In the genomic region with DNA sequence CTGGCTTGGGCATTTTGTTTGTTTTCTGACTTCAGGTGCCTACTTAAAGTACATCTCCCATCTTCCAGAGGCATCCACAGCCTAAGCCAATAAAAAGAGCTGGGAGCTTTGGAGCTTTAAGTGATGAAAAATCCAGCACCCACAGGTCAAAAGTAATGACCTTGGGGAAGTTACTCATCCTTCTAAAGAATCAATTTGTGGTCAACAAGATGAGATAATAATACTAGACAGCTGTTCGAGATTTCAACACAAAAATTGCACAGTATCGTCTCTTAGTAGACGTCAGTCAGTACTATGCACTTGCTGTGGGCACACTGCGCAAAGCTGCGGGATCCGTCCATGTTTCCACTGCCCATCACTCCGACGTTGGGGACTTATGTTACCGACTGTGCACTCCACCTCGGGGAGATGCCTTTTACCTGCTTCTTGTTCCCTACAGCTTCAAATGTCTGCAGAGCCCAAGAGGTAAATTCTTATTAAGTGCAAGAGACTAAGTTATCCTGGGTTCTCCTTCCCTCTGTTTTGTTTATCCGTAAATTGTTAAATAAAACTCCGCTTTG, we compare ENCODE assay signal across 9 cellular contexts. TPM values are rescaled to one million over a fixed set of nuclear protein-coding genes. Genes with fewer than 3 reads are reported as not detected.
DNase-seq lines count a peak whose midpoint lies in the region; ATAC-seq and TF ChIP-seq lines count a peak whose summit lies in the region.
"Had no signal": no experiment of that assay in that cellular context is flagged by ENCODE, and none has a peak within 500 bp of the region (broad histone marks: within the 10 kb centered on the region; RNA-seq: fewer than 3 reads in every experiment).

No MANE protein-coding gene starts in this region.

- TF ChIP-seq EP300 in sigmoid colon (IDR thresholded peaks at IDR 0.05), result no peak

- H3K9ac ChIP-seq in ES-I3 (ENCODE audit: low read depth, low read length), result peak overlapping the region; percentile 64

- H3K36me3 ChIP-seq in ES-I3 (ENCODE audit: insufficient read depth, low read length) (no peaks in the 10 kb centered on the region), sigmoid colon (no peaks in the 10 kb centered on the region), A673 (ENCODE audit: insufficient read depth, low read length, poor library complexity, severe bottlenecking) (no peaks in the 10 kb centered on the region)

- H3K4me3 Mint-ChIP-seq in activated CD4-positive, alpha-beta memory T cell treated with anti-CD3 and anti-CD28 coated beads for 36 hours, result peak overlapping the region; percentile 90

- H3K4me3 ChIP-seq in foreskin fibroblast (ENCODE audit: low read depth in 1 of 2, low read length in 2 of 2), result peak overlapping the region in 1 of 2 donors; percentile 67
- peak overlapping the region; percentile 68 to 86 (median 78) for H3K4me3 ChIP-seq in sigmoid colon
- no peak overlapping the region for H3K4me3 ChIP-seq in A673 (ENCODE audit: low read depth, low read length, poor library complexity, severe bottlenecking)
- H3K4me3 ChIP-seq: K562 had no signal

- H3K36me3 Mint-ChIP-seq in activated CD4-positive, alpha-beta memory T cell treated with anti-CD3 and anti-CD28 coated beads for 36 hours, result peaks cover 6% of the 10 kb centered on the region

- H3K27me3 ChIP-seq in sigmoid colon (no peaks in the 10 kb centered on the region), A673 (replicated peaks; ENCODE audit: insufficient read depth, low read depth, low read length, poor library complexity) (peaks cover 52% of the 10 kb centered on the region)

- intact Hi-C loops in activated CD4-positive, alpha-beta memory T cell treated with anti-CD3 and anti-CD28 coated beads for 36 hours (cut with micrococcal nuclease), result loop anchor here (5.0 kb wide), 2 partner anchors 209 to 636 kb away; a partner anchor contains a TSS
- intact Hi-C loops in sigmoid colon (cut with DNase I) (loop anchor here (5.0 kb wide), 3 partner anchors 56 to 101 kb away; no protein-coding TSS in a partner anchor), A673 (cut with micrococcal nuclease; ENCODE audit: unreplicated experiment) (loop anchor here (10.0 kb wide), 1 partner anchor 638 kb away; no protein-coding TSS in a partner anchor)

- TF ChIP-seq CTCF in foreskin fibroblast (IDR thresholded peaks at IDR 0.05; ENCODE audit: low read depth, low read length), result no peak
- no peak for TF ChIP-seq CTCF in sigmoid colon (IDR thresholded peaks at IDR 0.05)
- no peak for TF ChIP-seq CTCF in A673 (conservative IDR thresholded peaks at IDR 0.05; ENCODE audit: low read depth, low read length)
- no peak for TF ChIP-seq CTCF in GM10266 (IDR thresholded peaks at IDR 0.05; ENCODE audit: control insufficient read depth, insufficient read depth, low read depth, missing control alignments)

- CTCF ChIA-PET in activated CD4-positive, alpha-beta memory T cell treated with anti-CD3 and anti-CD28 coated beads for 36 hours (lab: Charles Lee), result interaction anchor here (0.8 to 1.2 kb wide), 4 partner anchors 14 to 635 kb away, joined by 3 to 5 read pairs (median 4); no protein-coding TSS in a partner anchor
- CTCF ChIA-PET in A673 (lab: Charles Lee), result no interaction called here

- ATAC-seq in HG03457 (IDR thresholded peaks at IDR 0.05; ENCODE audit: unreplicated experiment), result no peak
- ATAC-seq: K562 had no signal

- H3K4me1 ChIP-seq in ES-I3 (ENCODE audit: insufficient read depth, low read length) (no peaks in the 10 kb centered on the region), sigmoid colon (peaks cover 0 to 46% (median 16%) of the 10 kb centered on the region in 4 donors), A673 (ENCODE audit: insufficient read depth, low read length, poor library complexity, severe bottlenecking) (peaks cover 4% of the 10 kb centered on the region)

- TF ChIP-seq POLR2A in sigmoid colon (IDR thresholded peaks at IDR 0.05), result no peak

- H3K27ac Mint-ChIP-seq in activated CD4-positive, alpha-beta memory T cell treated with anti-CD3 and anti-CD28 coated beads for 36 hours, result peak overlapping the region; percentile 83

- H3K27ac ChIP-seq in sigmoid colon (peak overlapping the region; percentile 64 to 89 (median 83)), A673 (ENCODE audit: low read depth, low read length, poor library complexity, severe bottlenecking) (no peak overlapping the region)

- H3K9me3 ChIP-seq in ES-I3 (ENCODE audit: control insufficient read depth, insufficient read depth, low read length) (no peaks in the 10 kb centered on the region), sigmoid colon (no peaks in the 10 kb centered on the region), A673 (ENCODE audit: low read depth, low read length, poor library complexity, severe bottlenecking) (no peaks in the 10 kb centered on the region)

- WGBS in sigmoid colon, 2 donors, result 50 to 55% methylated on average over 12 of the region's 12 CpGs

- peaks cover 62% of the 10 kb centered on the region for H3K4me1 Mint-ChIP-seq in activated CD4-positive, alpha-beta memory T cell treated with anti-CD3 and anti-CD28 coated beads for 36 hours (ENCODE audit: low read depth)

- no peaks in the 10 kb centered on the region for H3K9me3 Mint-ChIP-seq in activated CD4-positive, alpha-beta memory T cell treated with anti-CD3 and anti-CD28 coated beads for 36 hours

- no peaks in the 10 kb centered on the region for H3K27me3 Mint-ChIP-seq in activated CD4-positive, alpha-beta memory T cell treated with anti-CD3 and anti-CD28 coated beads for 36 hours

- BruUV-seq in A673 (replicated peaks; lab: Mats Ljungman, UMichigan), result no TSS peak

- POLR2A ChIA-PET in activated CD4-positive, alpha-beta memory T cell treated with anti-CD3 and anti-CD28 coated beads for 36 hours (lab: Charles Lee), result interaction anchor here (0.6 to 1.3 kb wide), 5 partner anchors 12 to 292 kb away, joined by 3 to 5 read pairs (median 5); a partner anchor contains a TSS
- POLR2A ChIA-PET in A673 (lab: Charles Lee; ENCODE audit: low non-redundant PET), result no interaction called here

- DNase-seq in activated CD4-positive, alpha-beta memory T cell treated with anti-CD3 and anti-CD28 coated beads for 36 hours, result peak; percentile 39
- DNase-seq in foreskin fibroblast, result peak; percentile 66 to 80
- DNase-seq in sigmoid colon, result no peak
- DNase-seq in A673 (ENCODE audit: low spot score), result no peak
- DNase-seq in HUDEP-2 (lab: John Stamatoyannopoulos, UW; ENCODE audit: unreplicated experiment in 76 of 76), result no peak
- no peak for DNase-seq in GM10266 (ENCODE audit: extremely low spot score)

RNA-seq across cellular contexts. Expression of a gene that starts 1.2 kb away (rescaled TPM):
- total RNA-seq in activated CD4-positive, alpha-beta memory T cell treated with anti-CD3 and anti-CD28 coated beads for 36 hours, result 1 to 10 TPM; 9.5 to 9.6 TPM
- total RNA-seq in sigmoid colon, result 10 to 100 TPM; 17.4 to 57.3 (median 22.5) TPM
- polyA plus RNA-seq in sigmoid colon, result 1 to 10 TPM; 1.2 to 3.1 (median 1.4) TPM
- 0.17 and 0.28 TPM in 2 replicates for total RNA-seq in A673 (2021)

Comparison
In these comparisons a context has a peak if more than half of its experiments do, and no peak if none do; other contexts are left out.
1. DNase-seq: peak in activated CD4-positive, alpha-beta memory T cell treated with anti-CD3 and anti-CD28 coated beads for 36 hours (single experiment) and foreskin fibroblast (2 of 2); none in sigmoid colon (single experiment), A673 (single experiment), HUDEP-2 (0 of 76) and GM10266 (single experiment).